8 cellular contexts compared by ENCODE assay signal in the genomic region with DNA sequence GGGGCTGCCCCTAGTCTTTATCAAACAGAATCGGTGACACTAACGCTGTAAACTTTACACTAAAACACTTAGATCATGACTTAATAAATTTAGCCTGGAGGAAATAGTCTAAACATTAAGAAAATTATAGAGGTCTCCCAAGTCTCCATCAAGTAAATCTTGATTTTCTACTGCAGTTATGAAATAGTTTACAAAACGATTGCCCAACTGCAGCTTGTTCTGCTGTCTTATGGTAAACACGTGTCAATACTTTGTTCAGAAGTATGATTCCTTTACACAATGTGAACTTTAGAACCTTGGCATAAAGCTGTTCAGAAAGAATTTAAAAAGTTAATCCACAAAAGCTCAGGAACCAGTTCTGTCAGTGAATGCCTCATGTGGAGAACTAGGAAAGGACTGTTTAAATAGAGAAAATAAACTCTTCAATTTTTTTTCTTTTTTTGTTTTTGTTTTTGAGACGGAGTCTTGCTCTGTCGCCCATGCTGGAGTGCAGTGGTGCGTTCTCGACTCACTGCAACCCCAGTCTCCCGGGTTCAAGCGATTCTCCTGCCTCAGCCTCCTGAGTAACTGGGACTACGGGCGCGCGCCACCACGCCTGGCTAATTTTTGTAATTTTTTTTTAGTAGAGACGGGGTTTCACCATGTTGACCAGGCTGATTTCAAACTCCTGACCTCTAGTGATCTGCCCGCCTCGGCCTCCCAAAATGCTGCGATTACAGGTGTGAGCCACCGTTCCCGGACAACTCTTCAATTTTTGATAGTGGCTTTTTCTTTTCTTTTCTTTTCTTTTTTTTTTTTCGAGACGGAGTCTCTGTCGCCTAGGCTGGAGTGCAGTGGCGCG. TPM values are rescaled to one million over a fixed set of nuclear protein-coding genes. Genes with fewer than 3 reads are reported as not detected.
A peak's percentile ranks its signal among the peaks of the same experiment; 100 is the strongest.
DNase-seq lines count a peak whose midpoint lies in the region; ATAC-seq and TF ChIP-seq lines count a peak whose summit lies in the region.

No MANE protein-coding gene starts in this region.

- H3K27ac Mint-ChIP-seq in T-helper 1 cell treated with Interleukin-12 subunit alpha and Interleukin-12 subunit beta and Interleukin-4 antibody, amounts not matched to agents 30 μg/mL and 1 μg/mL, for 36 hours = peak overlapping the region; percentile 90
- H3K27ac Mint-ChIP-seq in T-helper 17 cell = peak overlapping the region; percentile 90

- DNase-seq in T-helper 1 cell (no peak), T-helper 17 cell (no peak), fibroblast of villous mesenchyme (ENCODE audit: low read depth) (peak; percentile 97), skeletal muscle cell (ENCODE audit: low read depth) (no peak), NCI-H2196 (lab: John Stamatoyannopoulos, UW; ENCODE audit: unreplicated experiment) (no peak)
- no peak for DNase-seq in activated CD4-positive, alpha-beta T cell treated with anti-CD3 and anti-CD28 coated beads for 48 hours

- peaks cover 2% of the 10 kb centered on the region for H3K36me3 Mint-ChIP-seq in T-helper 1 cell treated with Interleukin-12 subunit alpha and Interleukin-12 subunit beta and Interleukin-4 antibody, amounts not matched to agents 30 μg/mL and 1 μg/mL, for 36 hours (ENCODE audit: low read depth)
- H3K36me3 Mint-ChIP-seq in T-helper 17 cell (ENCODE audit: low read depth) = no peaks in the 10 kb centered on the region

- peak overlapping the region; percentile 92 for H3K4me3 Mint-ChIP-seq in T-helper 1 cell treated with Interleukin-12 subunit alpha and Interleukin-12 subunit beta and Interleukin-4 antibody, amounts not matched to agents 30 μg/mL and 1 μg/mL, for 36 hours
- peak overlapping the region; percentile 91 for H3K4me3 Mint-ChIP-seq in T-helper 17 cell

- ATAC-seq in T-helper 17 cell = no peak
- no peak for ATAC-seq in GM21381 (IDR thresholded peaks at IDR 0.05; ENCODE audit: unreplicated experiment)

- peaks cover 35% of the 10 kb centered on the region for H3K4me1 Mint-ChIP-seq in T-helper 1 cell treated with Interleukin-12 subunit alpha and Interleukin-12 subunit beta and Interleukin-4 antibody, amounts not matched to agents 30 μg/mL and 1 μg/mL, for 36 hours (ENCODE audit: low read depth)
- peaks cover 39% of the 10 kb centered on the region for H3K4me1 Mint-ChIP-seq in T-helper 17 cell

- H3K27me3 Mint-ChIP-seq in T-helper 1 cell treated with Interleukin-12 subunit alpha and Interleukin-12 subunit beta and Interleukin-4 antibody, amounts not matched to agents 30 μg/mL and 1 μg/mL, for 36 hours (ENCODE audit: low read depth) = no peaks in the 10 kb centered on the region
- H3K27me3 Mint-ChIP-seq in T-helper 17 cell = no peaks in the 10 kb centered on the region

- no peaks in the 10 kb centered on the region for H3K9me3 Mint-ChIP-seq in T-helper 1 cell treated with Interleukin-12 subunit alpha and Interleukin-12 subunit beta and Interleukin-4 antibody, amounts not matched to agents 30 μg/mL and 1 μg/mL, for 36 hours

- H3K4me3 ChIP-seq in fibroblast of villous mesenchyme (ENCODE audit: low read depth, low read length) = peak overlapping the region; percentile 99
- H3K4me3 ChIP-seq in skeletal muscle cell (ENCODE audit: low read depth, low read length) = peak overlapping the region; percentile 90

- no peak for TF ChIP-seq CTCF in fibroblast of villous mesenchyme (IDR thresholded peaks at IDR 0.05; ENCODE audit: insufficient read depth, low read depth, low read length)

- H3K9me3 ChIP-seq in T-helper 17 cell (ENCODE audit: control insufficient read depth, low read length, poor library complexity, severe bottlenecking) = no peaks in the 10 kb centered on the region

RNA-seq across cellular contexts. Expression of a gene that starts 1.6 kb away (rescaled TPM):
- total RNA-seq in T-helper 17 cell (10 to 100 TPM; 27.5 to 31.1 TPM), fibroblast of villous mesenchyme (15.5 and 21.3 TPM in 2 replicates)

RNA-seq across cellular contexts. Expression of a gene that starts 34.1 kb away (rescaled TPM):
- total RNA-seq in T-helper 17 cell (1 to 10 TPM; 5.7 to 6.8 TPM), fibroblast of villous mesenchyme (2.3 and 2.6 TPM in 2 replicates)
